In genomic region chr14:65847065-65847847, GRCh38 we compare ENCODE assay signal across 8 cellular contexts.
DNase-seq lines count a peak whose midpoint lies in the region; ATAC-seq and TF ChIP-seq lines count a peak whose summit lies in the region.

No MANE protein-coding gene starts in this region.

- H3K36me3 Mint-ChIP-seq in activated CD4-positive, alpha-beta memory T cell treated with anti-CD3 and anti-CD28 coated beads, Interleukin-2, amount 10 ng/mL, durations not matched to agents 7 days and 5 days (ENCODE audit: low read depth) = peaks cover 41% of the 10 kb centered on the region
- H3K36me3 Mint-ChIP-seq in natural killer cell = no peaks in the 10 kb centered on the region

- TF ChIP-seq CTCF in GM10266 (IDR thresholded peaks at IDR 0.05; ENCODE audit: control insufficient read depth, insufficient read depth, low read depth, missing control alignments) (no peak), natural killer cell (IDR thresholded peaks at IDR 0.05) (no peak), sigmoid colon (IDR thresholded peaks at IDR 0.05) (no peak)

- no peak overlapping the region for H3K4me3 ChIP-seq in sigmoid colon

- H3K27me3 ChIP-seq in sigmoid colon = no peaks in the 10 kb centered on the region

- H3K9me3 Mint-ChIP-seq in activated CD4-positive, alpha-beta memory T cell treated with anti-CD3 and anti-CD28 coated beads, Interleukin-2, amount 10 ng/mL, durations not matched to agents 7 days and 5 days = peaks cover 22% of the 10 kb centered on the region
- H3K9me3 Mint-ChIP-seq in natural killer cell = no peaks in the 10 kb centered on the region

- H3K4me3 Mint-ChIP-seq in activated CD4-positive, alpha-beta memory T cell treated with anti-CD3 and anti-CD28 coated beads, Interleukin-2, amount 10 ng/mL, durations not matched to agents 7 days and 5 days = peak overlapping the region; percentile 55
- peak overlapping the region; percentile 84 for H3K4me3 Mint-ChIP-seq in natural killer cell

- H3K27ac Mint-ChIP-seq in activated CD4-positive, alpha-beta memory T cell treated with anti-CD3 and anti-CD28 coated beads, Interleukin-2, amount 10 ng/mL, durations not matched to agents 7 days and 5 days = peak overlapping the region; percentile 97
- peak overlapping the region; percentile 92 to 94 for H3K27ac Mint-ChIP-seq in natural killer cell

- intact Hi-C loops in natural killer cell (cut with micrococcal nuclease) (loop anchor here (5.0 kb wide), 1 partner anchor 80 kb away; no protein-coding TSS in a partner anchor), sigmoid colon (cut with DNase I) (no loop called here)

- H3K36me3 ChIP-seq in sigmoid colon = no peaks in the 10 kb centered on the region

- WGBS in sigmoid colon, 2 donors = 56 to 87% methylated on average over 7 of the region's 7 CpGs

- no peak overlapping the region for H3K27ac ChIP-seq in sigmoid colon

- H3K4me1 ChIP-seq in sigmoid colon = no peaks in the 10 kb centered on the region

- CTCF ChIA-PET in activated CD4-positive, alpha-beta memory T cell treated with anti-CD3 and anti-CD28 coated beads, Interleukin-2, amount 10 ng/mL, durations not matched to agents 7 days and 5 days (lab: Charles Lee) = interaction anchor here (0.7 to 4.7 kb wide), 16 partner anchors 13 to 689 kb away, joined by 3 to 52 read pairs (median 9); no protein-coding TSS in a partner anchor

- no peak for TF ChIP-seq EP300 in sigmoid colon (IDR thresholded peaks at IDR 0.05)

- H3K27me3 Mint-ChIP-seq in activated CD4-positive, alpha-beta memory T cell treated with anti-CD3 and anti-CD28 coated beads, Interleukin-2, amount 10 ng/mL, durations not matched to agents 7 days and 5 days = no peaks in the 10 kb centered on the region
- no peaks in the 10 kb centered on the region for H3K27me3 Mint-ChIP-seq in natural killer cell (ENCODE audit: low read depth in 2 of 2)

- peaks cover 76% of the 10 kb centered on the region for H3K4me1 Mint-ChIP-seq in activated CD4-positive, alpha-beta memory T cell treated with anti-CD3 and anti-CD28 coated beads, Interleukin-2, amount 10 ng/mL, durations not matched to agents 7 days and 5 days
- peaks cover 30 to 38% of the 10 kb centered on the region in 2 donors for H3K4me1 Mint-ChIP-seq in natural killer cell

- POLR2A ChIA-PET in activated CD4-positive, alpha-beta memory T cell treated with anti-CD3 and anti-CD28 coated beads, Interleukin-2, amount 10 ng/mL, durations not matched to agents 7 days and 5 days (lab: Charles Lee) = interaction anchor here (0.6 to 4.2 kb wide), 24 partner anchors 10 to 683 kb away, joined by 3 to 90 read pairs (median 7); partner anchors contain the start of gene FUT8

- no peak for TF ChIP-seq POLR2A in sigmoid colon (IDR thresholded peaks at IDR 0.05)

- no peaks in the 10 kb centered on the region for H3K9me3 ChIP-seq in sigmoid colon

- ATAC-seq in HG02981 (IDR thresholded peaks at IDR 0.05; ENCODE audit: unreplicated experiment) (peak; percentile 70), natural killer cell (peak; percentile 73 to 83 (median 75))

- DNase-seq in GM10266 (ENCODE audit: extremely low spot score) (peak; percentile 39), natural killer cell (peak; percentile 27), sigmoid colon (no peak), cerebellar cortex (ENCODE audit: low spot score) (no peak), NCI-H2081 (lab: John Stamatoyannopoulos, UW) (no peak), NCI-H1930 (lab: John Stamatoyannopoulos, UW) (no peak)
- peak; percentile 88 for DNase-seq in activated CD4-positive, alpha-beta memory T cell treated with anti-CD3 and anti-CD28 coated beads, Interleukin-2, amount 10 ng/mL, durations not matched to agents 7 days and 5 days

Comparison
In these comparisons a context has a peak if more than half of its experiments do, and no peak if none do; other contexts are left out.
1. DNase-seq: peak in GM10266 (single experiment), activated CD4-positive, alpha-beta memory T cell treated with anti-CD3 and anti-CD28 coated beads, Interleukin-2, amount 10 ng/mL, durations not matched to agents 7 days and 5 days (single experiment) and natural killer cell (single experiment); none in sigmoid colon (single experiment), cerebellar cortex (single experiment), NCI-H2081 (0 of 2) and NCI-H1930 (0 of 2).